1 cellular context compared by ENCODE assay signal in the genomic region with DNA sequence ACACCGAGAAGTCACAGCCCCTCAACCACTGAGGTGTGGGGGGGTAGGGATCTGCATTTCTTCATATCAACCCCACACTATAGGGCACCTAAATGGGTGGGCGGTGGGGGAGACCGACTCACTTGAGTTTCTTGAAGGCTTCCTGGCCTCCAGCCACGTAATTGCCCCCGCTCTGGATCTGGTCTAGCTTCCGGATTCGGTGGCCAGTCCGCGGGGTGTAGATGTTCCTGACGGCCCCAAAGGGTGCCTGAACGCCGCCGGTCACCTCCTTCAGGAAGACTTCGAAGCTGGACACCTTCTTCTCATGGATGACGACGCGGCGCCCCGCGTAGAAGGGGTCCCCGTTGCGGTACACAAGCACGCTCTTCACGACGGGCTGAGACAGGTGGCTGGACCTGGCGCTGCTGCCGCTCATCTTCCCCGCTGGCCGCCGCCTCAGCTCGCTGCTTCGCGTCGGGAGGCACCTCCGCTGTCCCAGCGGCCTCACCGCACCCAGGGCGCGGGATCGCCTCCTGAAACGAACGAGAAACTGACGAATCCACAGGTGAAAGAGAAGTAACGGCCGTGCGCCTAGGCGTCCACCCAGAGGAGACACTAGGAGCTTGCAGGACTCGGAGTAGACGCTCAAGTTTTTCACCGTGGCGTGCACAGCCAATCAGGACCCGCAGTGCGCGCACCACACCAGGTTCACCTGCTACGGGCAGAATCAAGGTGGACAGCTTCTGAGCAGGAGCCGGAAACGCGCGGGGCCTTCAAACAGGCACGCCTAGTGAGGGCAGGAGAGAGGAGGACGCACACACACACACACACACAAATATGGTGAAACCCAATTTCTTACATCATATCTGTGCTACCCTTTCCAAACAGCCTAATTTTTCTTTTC.
TF ChIP-seq lines count a peak whose summit lies in the region.

Gene DCDC2, minus strand, starts transcription at position 724 of the 883 bp plus-strand sequence. Its CDS starts 309 bp downstream, at position 415.

TF ChIP-seq in HepG2, 621 proteins besides CTCF, POLR2A, EP300 and RAD21 (continued from another document and continues in another):
- TF ChIP-seq, protein P1, sequence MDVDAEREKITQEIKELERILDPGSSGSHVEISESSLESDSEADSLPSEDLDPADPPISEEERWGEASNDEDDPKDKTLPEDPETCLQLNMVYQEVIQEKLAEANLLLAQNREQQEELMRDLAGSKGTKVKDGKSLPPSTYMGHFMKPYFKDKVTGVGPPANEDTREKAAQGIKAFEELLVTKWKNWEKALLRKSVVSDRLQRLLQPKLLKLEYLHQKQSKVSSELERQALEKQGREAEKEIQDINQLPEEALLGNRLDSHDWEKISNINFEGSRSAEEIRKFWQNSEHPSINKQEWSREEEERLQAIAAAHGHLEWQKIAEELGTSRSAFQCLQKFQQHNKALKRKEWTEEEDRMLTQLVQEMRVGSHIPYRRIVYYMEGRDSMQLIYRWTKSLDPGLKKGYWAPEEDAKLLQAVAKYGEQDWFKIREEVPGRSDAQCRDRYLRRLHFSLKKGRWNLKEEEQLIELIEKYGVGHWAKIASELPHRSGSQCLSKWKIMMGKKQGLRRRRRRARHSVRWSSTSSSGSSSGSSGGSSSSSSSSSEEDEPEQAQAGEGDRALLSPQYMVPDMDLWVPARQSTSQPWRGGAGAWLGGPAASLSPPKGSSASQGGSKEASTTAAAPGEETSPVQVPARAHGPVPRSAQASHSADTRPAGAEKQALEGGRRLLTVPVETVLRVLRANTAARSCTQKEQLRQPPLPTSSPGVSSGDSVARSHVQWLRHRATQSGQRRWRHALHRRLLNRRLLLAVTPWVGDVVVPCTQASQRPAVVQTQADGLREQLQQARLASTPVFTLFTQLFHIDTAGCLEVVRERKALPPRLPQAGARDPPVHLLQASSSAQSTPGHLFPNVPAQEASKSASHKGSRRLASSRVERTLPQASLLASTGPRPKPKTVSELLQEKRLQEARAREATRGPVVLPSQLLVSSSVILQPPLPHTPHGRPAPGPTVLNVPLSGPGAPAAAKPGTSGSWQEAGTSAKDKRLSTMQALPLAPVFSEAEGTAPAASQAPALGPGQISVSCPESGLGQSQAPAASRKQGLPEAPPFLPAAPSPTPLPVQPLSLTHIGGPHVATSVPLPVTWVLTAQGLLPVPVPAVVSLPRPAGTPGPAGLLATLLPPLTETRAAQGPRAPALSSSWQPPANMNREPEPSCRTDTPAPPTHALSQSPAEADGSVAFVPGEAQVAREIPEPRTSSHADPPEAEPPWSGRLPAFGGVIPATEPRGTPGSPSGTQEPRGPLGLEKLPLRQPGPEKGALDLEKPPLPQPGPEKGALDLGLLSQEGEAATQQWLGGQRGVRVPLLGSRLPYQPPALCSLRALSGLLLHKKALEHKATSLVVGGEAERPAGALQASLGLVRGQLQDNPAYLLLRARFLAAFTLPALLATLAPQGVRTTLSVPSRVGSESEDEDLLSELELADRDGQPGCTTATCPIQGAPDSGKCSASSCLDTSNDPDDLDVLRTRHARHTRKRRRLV (CRISPR knock-in tag; IDR thresholded peaks at IDR 0.05), result no peak
- TF ChIP-seq GATAD1 (CRISPR knock-in tag; IDR thresholded peaks at IDR 0.05) (peak; percentile 57; the same call in 1 of the 2 replicates), ZNF343 (CRISPR knock-in tag; IDR thresholded peaks at IDR 0.05) (peak; percentile 90), MEIS1 (CRISPR knock-in tag; IDR thresholded peaks at IDR 0.05; ENCODE audit: borderline replicate concordance) (peak; percentile 80; the same call in 1 of the 2 replicates), SIN3A (IDR thresholded peaks at IDR 0.05; ENCODE audit: borderline replicate concordance, low read depth, low read length) (peak; percentile 61; the same call in 1 of the 2 replicates), ZNF205 (CRISPR knock-in tag; IDR thresholded peaks at IDR 0.05) (peak; percentile 80), ZNF550 (CRISPR knock-in tag; IDR thresholded peaks at IDR 0.05; ENCODE audit: borderline replicate concordance) (peak; percentile 94; the same call in 1 of the 2 replicates), KDM6A (CRISPR knock-in tag; IDR thresholded peaks at IDR 0.05; ENCODE audit: low read depth) (no peak; the same call in 1 of the 2 replicates), GATAD2A (CRISPR knock-in tag; IDR thresholded peaks at IDR 0.05) (peak; percentile 89), ZNF24 (IDR thresholded peaks at IDR 0.05) (no peak), NCOA1 (CRISPR knock-in tag; IDR thresholded peaks at IDR 0.05) (peak; percentile 92), ZNF33B (CRISPR knock-in tag; IDR thresholded peaks at IDR 0.05) (peak; percentile 60; the same call in 1 of the 2 replicates), ZNF484 (CRISPR knock-in tag; IDR thresholded peaks at IDR 0.05; ENCODE audit: borderline replicate concordance, low read depth) (0 out of 2 replicates have a peak, but pooled peaks have one; percentile 24), HCFC1 (IDR thresholded peaks at IDR 0.05; ENCODE audit: low read depth, low read length) (no peak), ZNF431 (CRISPR knock-in tag; IDR thresholded peaks at IDR 0.05; ENCODE audit: borderline replicate concordance, low read depth) (no peak), ZNF605 (CRISPR knock-in tag; IDR thresholded peaks at IDR 0.05) (peak; percentile 94), SP4 (CRISPR knock-in tag; IDR thresholded peaks at IDR 0.05) (peak; percentile 87), ZNF781 (CRISPR knock-in tag; IDR thresholded peaks at IDR 0.05; ENCODE audit: borderline replicate concordance, not compliant biosample characterization) (peak; percentile 89), ZNF747 (CRISPR knock-in tag; IDR thresholded peaks at IDR 0.05; ENCODE audit: borderline replicate concordance) (peak; percentile 94), TSC22D2 (CRISPR knock-in tag; IDR thresholded peaks at IDR 0.05; ENCODE audit: borderline replicate concordance) (no peak)
- TF ChIP-seq, protein P2, sequence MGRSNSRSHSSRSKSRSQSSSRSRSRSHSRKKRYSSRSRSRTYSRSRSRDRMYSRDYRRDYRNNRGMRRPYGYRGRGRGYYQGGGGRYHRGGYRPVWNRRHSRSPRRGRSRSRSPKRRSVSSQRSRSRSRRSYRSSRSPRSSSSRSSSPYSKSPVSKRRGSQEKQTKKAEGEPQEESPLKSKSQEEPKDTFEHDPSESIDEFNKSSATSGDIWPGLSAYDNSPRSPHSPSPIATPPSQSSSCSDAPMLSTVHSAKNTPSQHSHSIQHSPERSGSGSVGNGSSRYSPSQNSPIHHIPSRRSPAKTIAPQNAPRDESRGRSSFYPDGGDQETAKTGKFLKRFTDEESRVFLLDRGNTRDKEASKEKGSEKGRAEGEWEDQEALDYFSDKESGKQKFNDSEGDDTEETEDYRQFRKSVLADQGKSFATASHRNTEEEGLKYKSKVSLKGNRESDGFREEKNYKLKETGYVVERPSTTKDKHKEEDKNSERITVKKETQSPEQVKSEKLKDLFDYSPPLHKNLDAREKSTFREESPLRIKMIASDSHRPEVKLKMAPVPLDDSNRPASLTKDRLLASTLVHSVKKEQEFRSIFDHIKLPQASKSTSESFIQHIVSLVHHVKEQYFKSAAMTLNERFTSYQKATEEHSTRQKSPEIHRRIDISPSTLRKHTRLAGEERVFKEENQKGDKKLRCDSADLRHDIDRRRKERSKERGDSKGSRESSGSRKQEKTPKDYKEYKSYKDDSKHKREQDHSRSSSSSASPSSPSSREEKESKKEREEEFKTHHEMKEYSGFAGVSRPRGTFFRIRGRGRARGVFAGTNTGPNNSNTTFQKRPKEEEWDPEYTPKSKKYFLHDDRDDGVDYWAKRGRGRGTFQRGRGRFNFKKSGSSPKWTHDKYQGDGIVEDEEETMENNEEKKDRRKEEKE (IDR thresholded peaks at IDR 0.05), result no peak
- TF ChIP-seq, protein P3, sequence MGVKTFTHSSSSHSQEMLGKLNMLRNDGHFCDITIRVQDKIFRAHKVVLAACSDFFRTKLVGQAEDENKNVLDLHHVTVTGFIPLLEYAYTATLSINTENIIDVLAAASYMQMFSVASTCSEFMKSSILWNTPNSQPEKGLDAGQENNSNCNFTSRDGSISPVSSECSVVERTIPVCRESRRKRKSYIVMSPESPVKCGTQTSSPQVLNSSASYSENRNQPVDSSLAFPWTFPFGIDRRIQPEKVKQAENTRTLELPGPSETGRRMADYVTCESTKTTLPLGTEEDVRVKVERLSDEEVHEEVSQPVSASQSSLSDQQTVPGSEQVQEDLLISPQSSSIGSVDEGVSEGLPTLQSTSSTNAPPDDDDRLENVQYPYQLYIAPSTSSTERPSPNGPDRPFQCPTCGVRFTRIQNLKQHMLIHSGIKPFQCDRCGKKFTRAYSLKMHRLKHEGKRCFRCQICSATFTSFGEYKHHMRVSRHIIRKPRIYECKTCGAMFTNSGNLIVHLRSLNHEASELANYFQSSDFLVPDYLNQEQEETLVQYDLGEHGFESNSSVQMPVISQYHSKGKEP (CRISPR knock-in tag; IDR thresholded peaks at IDR 0.05), result no peak
- TF ChIP-seq, protein P4, sequence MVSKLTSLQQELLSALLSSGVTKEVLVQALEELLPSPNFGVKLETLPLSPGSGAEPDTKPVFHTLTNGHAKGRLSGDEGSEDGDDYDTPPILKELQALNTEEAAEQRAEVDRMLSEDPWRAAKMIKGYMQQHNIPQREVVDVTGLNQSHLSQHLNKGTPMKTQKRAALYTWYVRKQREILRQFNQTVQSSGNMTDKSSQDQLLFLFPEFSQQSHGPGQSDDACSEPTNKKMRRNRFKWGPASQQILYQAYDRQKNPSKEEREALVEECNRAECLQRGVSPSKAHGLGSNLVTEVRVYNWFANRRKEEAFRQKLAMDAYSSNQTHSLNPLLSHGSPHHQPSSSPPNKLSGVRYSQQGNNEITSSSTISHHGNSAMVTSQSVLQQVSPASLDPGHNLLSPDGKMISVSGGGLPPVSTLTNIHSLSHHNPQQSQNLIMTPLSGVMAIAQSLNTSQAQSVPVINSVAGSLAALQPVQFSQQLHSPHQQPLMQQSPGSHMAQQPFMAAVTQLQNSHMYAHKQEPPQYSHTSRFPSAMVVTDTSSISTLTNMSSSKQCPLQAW (CRISPR knock-in tag; IDR thresholded peaks at IDR 0.05), result peak; percentile 59
- TF ChIP-seq, protein P5, sequence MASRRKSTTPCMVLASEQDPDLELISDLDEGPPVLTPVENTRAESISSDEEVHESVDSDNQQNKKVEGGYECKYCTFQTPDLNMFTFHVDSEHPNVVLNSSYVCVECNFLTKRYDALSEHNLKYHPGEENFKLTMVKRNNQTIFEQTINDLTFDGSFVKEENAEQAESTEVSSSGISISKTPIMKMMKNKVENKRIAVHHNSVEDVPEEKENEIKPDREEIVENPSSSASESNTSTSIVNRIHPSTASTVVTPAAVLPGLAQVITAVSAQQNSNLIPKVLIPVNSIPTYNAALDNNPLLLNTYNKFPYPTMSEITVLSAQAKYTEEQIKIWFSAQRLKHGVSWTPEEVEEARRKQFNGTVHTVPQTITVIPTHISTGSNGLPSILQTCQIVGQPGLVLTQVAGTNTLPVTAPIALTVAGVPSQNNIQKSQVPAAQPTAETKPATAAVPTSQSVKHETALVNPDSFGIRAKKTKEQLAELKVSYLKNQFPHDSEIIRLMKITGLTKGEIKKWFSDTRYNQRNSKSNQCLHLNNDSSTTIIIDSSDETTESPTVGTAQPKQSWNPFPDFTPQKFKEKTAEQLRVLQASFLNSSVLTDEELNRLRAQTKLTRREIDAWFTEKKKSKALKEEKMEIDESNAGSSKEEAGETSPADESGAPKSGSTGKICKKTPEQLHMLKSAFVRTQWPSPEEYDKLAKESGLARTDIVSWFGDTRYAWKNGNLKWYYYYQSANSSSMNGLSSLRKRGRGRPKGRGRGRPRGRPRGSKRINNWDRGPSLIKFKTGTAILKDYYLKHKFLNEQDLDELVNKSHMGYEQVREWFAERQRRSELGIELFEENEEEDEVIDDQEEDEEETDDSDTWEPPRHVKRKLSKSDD (CRISPR knock-in tag; IDR thresholded peaks at IDR 0.05; ENCODE audit: low read depth), result peak; percentile 75; the same call in 1 of the 2 replicates
- TF ChIP-seq, protein P6, sequence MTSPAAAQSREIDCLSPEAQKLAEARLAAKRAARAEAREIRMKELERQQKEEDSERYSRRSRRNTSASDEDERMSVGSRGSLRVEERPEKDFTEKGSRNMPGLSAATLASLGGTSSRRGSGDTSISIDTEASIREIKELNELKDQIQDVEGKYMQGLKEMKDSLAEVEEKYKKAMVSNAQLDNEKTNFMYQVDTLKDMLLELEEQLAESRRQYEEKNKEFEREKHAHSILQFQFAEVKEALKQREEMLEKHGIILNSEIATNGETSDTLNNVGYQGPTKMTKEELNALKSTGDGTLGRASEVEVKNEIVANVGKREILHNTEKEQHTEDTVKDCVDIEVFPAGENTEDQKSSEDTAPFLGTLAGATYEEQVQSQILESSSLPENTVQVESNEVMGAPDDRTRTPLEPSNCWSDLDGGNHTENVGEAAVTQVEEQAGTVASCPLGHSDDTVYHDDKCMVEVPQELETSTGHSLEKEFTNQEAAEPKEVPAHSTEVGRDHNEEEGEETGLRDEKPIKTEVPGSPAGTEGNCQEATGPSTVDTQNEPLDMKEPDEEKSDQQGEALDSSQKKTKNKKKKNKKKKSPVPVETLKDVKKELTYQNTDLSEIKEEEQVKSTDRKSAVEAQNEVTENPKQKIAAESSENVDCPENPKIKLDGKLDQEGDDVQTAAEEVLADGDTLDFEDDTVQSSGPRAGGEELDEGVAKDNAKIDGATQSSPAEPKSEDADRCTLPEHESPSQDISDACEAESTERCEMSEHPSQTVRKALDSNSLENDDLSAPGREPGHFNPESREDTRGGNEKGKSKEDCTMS (CRISPR knock-in tag; conservative IDR thresholded peaks at IDR 0.05), result no peak
- TF ChIP-seq, protein P7, sequence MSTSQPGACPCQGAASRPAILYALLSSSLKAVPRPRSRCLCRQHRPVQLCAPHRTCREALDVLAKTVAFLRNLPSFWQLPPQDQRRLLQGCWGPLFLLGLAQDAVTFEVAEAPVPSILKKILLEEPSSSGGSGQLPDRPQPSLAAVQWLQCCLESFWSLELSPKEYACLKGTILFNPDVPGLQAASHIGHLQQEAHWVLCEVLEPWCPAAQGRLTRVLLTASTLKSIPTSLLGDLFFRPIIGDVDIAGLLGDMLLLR (CRISPR knock-in tag; IDR thresholded peaks at IDR 0.05), result peak; percentile 6; the same call in 1 of the 2 replicates
